ENCODE assay signal across 17 cellular contexts in the genomic region with DNA sequence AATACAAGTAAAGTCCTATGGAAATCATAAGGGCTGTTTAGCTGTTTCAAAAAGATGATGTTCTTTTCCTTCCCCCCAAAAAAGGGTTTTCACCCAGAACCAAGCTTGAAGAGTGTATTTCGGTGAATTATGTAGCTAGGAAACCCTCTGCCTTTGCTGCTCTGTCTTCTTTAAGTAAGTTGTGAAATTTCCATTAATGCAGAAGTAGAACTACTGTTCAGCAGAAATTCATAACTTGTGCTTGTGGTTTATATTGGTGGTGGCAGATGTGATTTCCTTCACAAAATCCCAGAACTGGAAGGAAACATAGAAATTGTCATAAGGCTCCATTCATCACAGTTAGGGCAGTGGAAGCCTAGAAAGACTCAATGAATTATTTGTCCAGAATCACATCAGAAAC. TPM values are rescaled to one million over a fixed set of nuclear protein-coding genes. Genes with fewer than 3 reads are reported as not detected.
"Had no signal": no experiment of that assay in that cellular context is flagged by ENCODE, and none has a peak within 500 bp of the region (broad histone marks: within the 10 kb centered on the region; RNA-seq: fewer than 3 reads in every experiment).

No MANE protein-coding gene starts in this region.

- H3K36me3 ChIP-seq: suprapubic skin had no signal

- H3K4me1 ChIP-seq: psoas muscle, suprapubic skin had no signal

- H3K4me3 Mint-ChIP-seq: activated CD4-positive, alpha-beta memory T cell treated with anti-CD3 and anti-CD28 coated beads for 36 hours; activated naive CD8-positive, alpha-beta T cell treated with anti-CD3 and anti-CD28 coated beads for 36 hours; activated T-cell treated with anti-CD3 and anti-CD28 coated beads, Interleukin-2, amount 50 U/mL, for 4 hours; endodermal cell; type B pancreatic cell had no signal

- H3K9me3 ChIP-seq: mucosa of descending colon, psoas muscle, suprapubic skin had no signal

- H3K27ac Mint-ChIP-seq: activated CD4-positive, alpha-beta memory T cell treated with anti-CD3 and anti-CD28 coated beads for 36 hours; activated naive CD8-positive, alpha-beta T cell treated with anti-CD3 and anti-CD28 coated beads for 36 hours; endodermal cell; type B pancreatic cell had no signal

- H3K9me3 Mint-ChIP-seq: activated CD4-positive, alpha-beta memory T cell treated with anti-CD3 and anti-CD28 coated beads for 36 hours; activated naive CD8-positive, alpha-beta T cell treated with anti-CD3 and anti-CD28 coated beads for 36 hours; activated T-cell treated with anti-CD3 and anti-CD28 coated beads, Interleukin-2, amount 50 U/mL, for 4 hours; endodermal cell; type B pancreatic cell had no signal

- H3K4me3 ChIP-seq: mucosa of descending colon, psoas muscle, suprapubic skin had no signal

- H3K4me1 Mint-ChIP-seq: activated naive CD8-positive, alpha-beta T cell treated with anti-CD3 and anti-CD28 coated beads for 36 hours; endodermal cell had no signal

- H3K27ac ChIP-seq: psoas muscle, suprapubic skin, VCaP had no signal

- DNase-seq: activated CD4-positive, alpha-beta memory T cell treated with anti-CD3 and anti-CD28 coated beads for 36 hours; activated gamma-delta T cell treated with Interleukin-2 at 50 U/mL for 16 hours; activated naive CD8-positive, alpha-beta T cell treated with anti-CD3 and anti-CD28 coated beads for 36 hours; activated T-cell treated with anti-CD3 and anti-CD28 coated beads, Interleukin-2, amount 50 U/mL, for 4 hours; anterior cingulate cortex; endodermal cell; erythroblast; hypothalamus; mucosa of descending colon; psoas muscle; stimulated activated CD4-positive, alpha-beta T cell treated with anti-CD3 and anti-CD28 coated beads, Interleukin-4, amount 100 ng/mL, for 1 hour; stimulated activated CD8-positive, alpha-beta memory T cell treated with anti-CD3 and anti-CD28 coated beads, Interleukin-4, amount 100 ng/mL, for 48 hours; stimulated activated naive CD8-positive, alpha-beta T cell treated with anti-CD3 and anti-CD28 coated beads, Interleukin-15, Interleukin-2, amounts not matched to agents 100 U/mL and 50 U/mL, for 24 hours; T-helper 9 cell had no signal

- H3K27me3 ChIP-seq: suprapubic skin had no signal

- ATAC-seq: activated T-cell treated with anti-CD3 and anti-CD28 coated beads, Interleukin-2, amount 50 U/mL, for 4 hours; mucosa of descending colon; psoas muscle; stimulated activated naive CD8-positive, alpha-beta T cell treated with anti-CD3 and anti-CD28 coated beads, Interleukin-15, Interleukin-2, amounts not matched to agents 100 U/mL and 50 U/mL, for 24 hours had no signal

- H3K36me3 Mint-ChIP-seq: activated CD4-positive, alpha-beta memory T cell treated with anti-CD3 and anti-CD28 coated beads for 36 hours; activated naive CD8-positive, alpha-beta T cell treated with anti-CD3 and anti-CD28 coated beads for 36 hours; type B pancreatic cell had no signal

RNA-seq across cellular contexts. Expression of a gene that starts 42.0 kb away (rescaled TPM):
- total RNA-seq: activated CD4-positive, alpha-beta memory T cell treated with anti-CD3 and anti-CD28 coated beads for 36 hours had no signal
